In genomic region chr1:156741613-156741983, GRCh38 we compare ENCODE assay signal across 8 cellular contexts. TPM values are rescaled to one million over a fixed set of nuclear protein-coding genes. Genes with fewer than 3 reads are reported as not detected.
DNase-seq lines count a peak whose midpoint lies in the region; ATAC-seq lines count a peak whose summit lies in the region.

No MANE protein-coding gene starts in this region.

- H3K4me1 Mint-ChIP-seq in T-helper 17 cell, result peaks cover 29% of the 10 kb centered on the region
- H3K4me1 Mint-ChIP-seq in stimulated activated naive B cell treated with anti-CD40 and anti-IgM and Interleukin-4, amounts not matched to agents 10 μg/mL and 1 μg/mL and 100 μg/mL, for 72 hours, result peaks cover 32 to 48% of the 10 kb centered on the region in 2 donors

- intact Hi-C loops in left ventricle myocardium superior (cut with micrococcal nuclease), result no loop called here

- H3K27me3 Mint-ChIP-seq in T-helper 17 cell, result no peaks in the 10 kb centered on the region
- no peaks in the 10 kb centered on the region for H3K27me3 Mint-ChIP-seq in stimulated activated naive B cell treated with anti-CD40 and anti-IgM and Interleukin-4, amounts not matched to agents 10 μg/mL and 1 μg/mL and 100 μg/mL, for 72 hours

- peaks cover 0 to 2% of the 10 kb centered on the region in 2 donors for H3K9me3 Mint-ChIP-seq in stimulated activated naive B cell treated with anti-CD40 and anti-IgM and Interleukin-4, amounts not matched to agents 10 μg/mL and 1 μg/mL and 100 μg/mL, for 72 hours

- H3K36me3 Mint-ChIP-seq in T-helper 17 cell (ENCODE audit: low read depth), result peaks cover 9% of the 10 kb centered on the region
- H3K36me3 Mint-ChIP-seq in stimulated activated naive B cell treated with anti-CD40 and anti-IgM and Interleukin-4, amounts not matched to agents 10 μg/mL and 1 μg/mL and 100 μg/mL, for 72 hours, result peaks cover 53 to 77% of the 10 kb centered on the region in 2 donors

- ATAC-seq in T-helper 17 cell, result no peak
- peak; percentile 1 for ATAC-seq in left ventricle myocardium superior
- no peak for ATAC-seq in stimulated activated naive B cell treated with anti-CD40 and anti-IgM and Interleukin-4, amounts not matched to agents 10 μg/mL and 1 μg/mL and 100 μg/mL, for 72 hours (replicated peaks)

- H3K9me3 ChIP-seq in T-helper 17 cell (ENCODE audit: control insufficient read depth, low read length, poor library complexity, severe bottlenecking), result no peaks in the 10 kb centered on the region

- H3K27ac Mint-ChIP-seq in T-helper 17 cell, result peak overlapping the region; percentile 96
- H3K27ac Mint-ChIP-seq in stimulated activated naive B cell treated with anti-CD40 and anti-IgM and Interleukin-4, amounts not matched to agents 10 μg/mL and 1 μg/mL and 100 μg/mL, for 72 hours, result peak overlapping the region; percentile 98

- H3K4me3 ChIP-seq in H7 (ENCODE audit: insufficient read depth, low read depth, low read length), result peak overlapping the region; percentile 19

- no peaks in the 10 kb centered on the region for H3K27me3 ChIP-seq in H7 (ENCODE audit: control insufficient read depth, insufficient read depth, low read length)

- DNase-seq in H7, result no peak
- DNase-seq in T-helper 17 cell, result no peak
- DNase-seq in left ventricle myocardium superior, result no peak
- no peak for DNase-seq in stimulated activated naive B cell treated with anti-CD40 and anti-IgM and Interleukin-4, amounts not matched to agents 10 μg/mL and 1 μg/mL and 100 μg/mL, for 72 hours
- no peak for DNase-seq in NCI-H510A (lab: John Stamatoyannopoulos, UW)
- DNase-seq in iPS-NIHi7 (ENCODE audit: extremely low spot score), result no peak
- DNase-seq in AG08395 (ENCODE audit: low spot score), result no peak
- DNase-seq in cortex of kidney (lab: John Stamatoyannopoulos, UW), result no peak

- H3K36me3 ChIP-seq in H7 (replicated peaks; ENCODE audit: control insufficient read depth, insufficient read depth, low read length), result peaks cover 14% of the 10 kb centered on the region

- H3K4me3 Mint-ChIP-seq in T-helper 17 cell, result peak overlapping the region; percentile 97
- H3K4me3 Mint-ChIP-seq in stimulated activated naive B cell treated with anti-CD40 and anti-IgM and Interleukin-4, amounts not matched to agents 10 μg/mL and 1 μg/mL and 100 μg/mL, for 72 hours, result peak overlapping the region; percentile 94 to 96

RNA-seq across cellular contexts. Expression of gene MRPL24, which starts 0.7 kb away (rescaled TPM):
- 92.1 and 105 TPM in 2 replicates for total RNA-seq in H7 (2014; rRNA removed; shearing (Covaris generic))
- total RNA-seq in T-helper 17 cell, result 10 to 100 TPM; 18.7 to 25.1 TPM
- 96.1 TPM for total RNA-seq in left ventricle myocardium superior

RNA-seq across cellular contexts. Expression of gene HDGF, which starts 9.9 kb away (rescaled TPM):
- total RNA-seq in H7 (2014; rRNA removed; shearing (Covaris generic)), result 408 and 515 TPM in 2 replicates
- total RNA-seq in T-helper 17 cell (100 to 1,000 TPM in 1 of 2 donors, 10 to 100 TPM in 1; 75.3 to 100 TPM), left ventricle myocardium superior (185 TPM)

RNA-seq across cellular contexts. Expression of gene ISG20L2, which starts 13.0 kb away (rescaled TPM):
- total RNA-seq in H7 (2014; rRNA removed; shearing (Covaris generic)), result 55.2 and 56.4 TPM in 2 replicates
- total RNA-seq in T-helper 17 cell (10 to 100 TPM; 41.4 to 54.2 TPM), left ventricle myocardium superior (12.0 TPM)

RNA-seq across cellular contexts. Expression of gene METTL25B, which starts 13.3 kb away (rescaled TPM):
- 25.7 and 33.1 TPM in 2 replicates for total RNA-seq in H7 (2014; rRNA removed; shearing (Covaris generic))
- 10 to 100 TPM; 13.1 to 21.6 TPM for total RNA-seq in T-helper 17 cell
- total RNA-seq in left ventricle myocardium superior, result 14.7 TPM

RNA-seq across cellular contexts. Expression of gene PRCC, which starts 25.7 kb away (rescaled TPM):
- total RNA-seq in H7 (2014; rRNA removed; shearing (Covaris generic)), result 90.6 and 107 TPM in 2 replicates
- 10 to 100 TPM; 51.0 to 82.4 TPM for total RNA-seq in T-helper 17 cell
- total RNA-seq in left ventricle myocardium superior, result 41.3 TPM
